ENCODE assay signal across 16 cellular contexts in the genomic region with DNA sequence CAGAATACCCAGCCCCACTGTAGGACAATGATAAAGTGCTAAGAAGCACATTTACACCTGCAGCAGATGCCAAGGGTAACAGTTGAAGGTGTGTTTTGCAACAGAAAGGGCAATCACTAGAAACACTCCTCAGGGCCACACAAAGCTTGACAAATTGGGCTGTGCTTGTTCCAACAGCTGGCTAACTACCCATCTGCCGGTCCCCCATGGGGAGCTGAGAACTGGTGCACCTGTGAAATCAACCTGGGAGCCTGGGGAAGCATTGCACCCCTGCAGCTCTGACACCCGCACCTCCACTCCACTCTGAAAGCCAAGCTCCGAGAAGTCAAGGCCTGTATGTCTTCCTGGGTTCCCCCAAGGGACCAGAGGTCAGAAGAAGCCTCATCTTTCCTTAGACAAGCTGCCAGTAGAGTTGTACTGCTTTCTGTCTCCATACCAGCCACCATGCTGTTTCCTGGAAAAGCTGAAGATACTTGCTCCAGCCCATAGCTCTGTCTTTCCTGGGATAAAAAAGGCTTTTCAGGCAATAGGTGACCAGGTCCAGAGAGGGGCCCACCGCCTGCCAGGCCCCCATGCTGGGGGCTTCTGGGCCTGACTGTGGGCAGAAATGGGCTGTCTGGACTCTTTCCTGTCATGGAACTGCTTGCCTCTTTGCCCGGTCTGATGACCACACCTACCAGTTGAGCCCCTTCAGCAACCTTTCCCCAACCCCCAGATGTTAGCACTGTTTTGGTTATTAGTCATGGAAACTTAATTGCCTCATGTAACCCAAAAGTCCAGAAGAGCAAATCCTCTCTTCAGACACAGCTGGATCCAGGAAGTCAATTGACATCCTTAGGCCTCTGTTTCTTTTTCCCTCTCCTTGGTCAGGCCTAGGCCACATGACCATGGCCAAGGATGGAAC.
DNase-seq lines count a peak whose midpoint lies in the region; ATAC-seq and TF ChIP-seq lines count a peak whose summit lies in the region.
"Had no signal": no experiment of that assay in that cellular context is flagged by ENCODE, and none has a peak within 500 bp of the region (broad histone marks: within the 10 kb centered on the region; RNA-seq: fewer than 3 reads in every experiment).

No MANE protein-coding gene starts in this region.

- H3K27ac ChIP-seq in fibroblast of lung (ENCODE audit: insufficient read depth, low read length): no peak overlapping the region
- H3K27ac ChIP-seq in H9 (ENCODE audit: insufficient read length, low read depth, low read length): no peak overlapping the region
- H3K27ac ChIP-seq: gastrocnemius medialis, PC-9 had no signal

- H3K36me3 Mint-ChIP-seq in H9 (ENCODE audit: insufficient read depth in 1 of 3, low read depth in 3 of 3): no peaks in the 10 kb centered on the region
- H3K36me3 Mint-ChIP-seq: activated naive CD8-positive, alpha-beta T cell treated with anti-CD3 and anti-CD28 coated beads, Interleukin-2, amount 10 ng/mL, durations not matched to agents 7 days and 5 days had no signal

- H3K18ac ChIP-seq in H9 (ENCODE audit: insufficient read length, low read depth, low read length): no peak overlapping the region

- H4K8ac ChIP-seq in H9 (replicated peaks; ENCODE audit: insufficient read length, low read depth, low read length): no peak overlapping the region

- no peak overlapping the region for H3K4ac ChIP-seq in H9 (ENCODE audit: low read depth, low read length)

- no peak overlapping the region for H3K4me3 Mint-ChIP-seq in H9
- H3K4me3 Mint-ChIP-seq: activated CD4-positive, alpha-beta memory T cell treated with anti-CD3 and anti-CD28 coated beads, Interleukin-2, amount 10 ng/mL, durations not matched to agents 7 days and 5 days; activated naive CD8-positive, alpha-beta T cell treated with anti-CD3 and anti-CD28 coated beads, Interleukin-2, amount 10 ng/mL, durations not matched to agents 7 days and 5 days; neural crest cell had no signal

- no peak overlapping the region for H2BK12ac ChIP-seq in H9 (ENCODE audit: insufficient read length, low read depth, low read length)

- H3K79me2 ChIP-seq in fibroblast of lung (ENCODE audit: control insufficient read depth, insufficient read depth, low read length): no peaks in the 10 kb centered on the region
- no peaks in the 10 kb centered on the region for H3K79me2 ChIP-seq in H9 (ENCODE audit: insufficient read depth, low read length)

- no peak overlapping the region for H3K4me3 ChIP-seq in fibroblast of lung (replicated peaks in 1 of 4; ENCODE audit: control extremely low read depth in 1 of 4, insufficient read depth in 1 of 4, low read depth in 3 of 4, low read length in 4 of 4)
- H3K4me3 ChIP-seq: gastrocnemius medialis, PC-9 had no signal

- no peak overlapping the region for H2AFZ ChIP-seq in fibroblast of lung (ENCODE audit: low read length)
- H2AFZ ChIP-seq in H9 (ENCODE audit: low read length): no peak overlapping the region
- H2AFZ ChIP-seq: PC-9 had no signal

- H3K23ac ChIP-seq in H9 (ENCODE audit: insufficient read length, low read depth, low read length): no peak overlapping the region

- no peaks in the 10 kb centered on the region for H3K79me1 ChIP-seq in H9 (ENCODE audit: insufficient read depth, low read depth, low read length, poor library complexity, severe bottlenecking)

- H3K27me3 ChIP-seq in fibroblast of lung (ENCODE audit: control insufficient read depth, insufficient read depth, low read length) (no peaks in the 10 kb centered on the region), H9 (ENCODE audit: insufficient read depth, low read length) (no peaks in the 10 kb centered on the region)
- H3K27me3 ChIP-seq: gastrocnemius medialis had no signal

- H3K4me1 ChIP-seq in fibroblast of lung (ENCODE audit: control insufficient read depth, extremely low read depth, insufficient read depth, low read length): no peaks in the 10 kb centered on the region
- no peaks in the 10 kb centered on the region; the same call in 1 of the 2 replicates for H3K4me1 ChIP-seq in H9 (ENCODE audit: insufficient read depth, low read length)
- H3K4me1 ChIP-seq: gastrocnemius medialis had no signal

- no peak overlapping the region for H3K4me2 ChIP-seq in fibroblast of lung (ENCODE audit: extremely low read depth, insufficient read depth, low read length)
- H3K4me2 ChIP-seq in H9 (ENCODE audit: insufficient read depth, insufficient read length, low read length): no peak overlapping the region
- H3K4me2 ChIP-seq: PC-9 had no signal

- H2AK5ac ChIP-seq in H9 (ENCODE audit: insufficient read length, low read length): no peak overlapping the region

- no peak overlapping the region for H4K91ac ChIP-seq in H9 (ENCODE audit: insufficient read length, low read depth, low read length)

- H3K36me3 ChIP-seq in fibroblast of lung (ENCODE audit: control insufficient read depth, insufficient read depth, low read length): no peaks in the 10 kb centered on the region
- H3K36me3 ChIP-seq: gastrocnemius medialis had no signal

- H3K9ac ChIP-seq in fibroblast of lung (ENCODE audit: insufficient read depth, low read length): no peak overlapping the region
- H3K9ac ChIP-seq in H9 (ENCODE audit: extremely low read depth, insufficient read length, low read length): no peak overlapping the region

- peaks cover 2% of the 10 kb centered on the region for H3K23me2 ChIP-seq in H9 (ENCODE audit: insufficient read length, low read depth, low read length, poor library complexity, severe bottlenecking)

- no peak overlapping the region for H3K56ac ChIP-seq in H9 (ENCODE audit: insufficient read length, low read depth, low read length)

- H3K14ac ChIP-seq in H9 (ENCODE audit: insufficient read depth, low read length): no peak overlapping the region

- H3K9me3 Mint-ChIP-seq in H9: no peaks in the 10 kb centered on the region
- H3K9me3 Mint-ChIP-seq: activated CD4-positive, alpha-beta memory T cell treated with anti-CD3 and anti-CD28 coated beads, Interleukin-2, amount 10 ng/mL, durations not matched to agents 7 days and 5 days; activated naive CD8-positive, alpha-beta T cell treated with anti-CD3 and anti-CD28 coated beads, Interleukin-2, amount 10 ng/mL, durations not matched to agents 7 days and 5 days; neural crest cell had no signal

- H3K9me3 ChIP-seq in fibroblast of lung (ENCODE audit: control insufficient read depth, insufficient read depth, low read depth, low read length): no peaks in the 10 kb centered on the region
- H3K9me3 ChIP-seq in H9 (ENCODE audit: control insufficient read depth, low read depth, low read length): no peaks in the 10 kb centered on the region
- H3K9me3 ChIP-seq: gastrocnemius medialis had no signal

- no peak overlapping the region for H3T11ph ChIP-seq in H9 (ENCODE audit: low read length)

- no peak overlapping the region for H2BK15ac ChIP-seq in H9 (ENCODE audit: low read depth, low read length)

- no CpG with 5 or more reads among the region's 5 CpGs for whole genome bisulfite sequencing in H9 (ENCODE audit: extremely low coverage, insufficient read length, low lambda C conversion rate)

- H4K20me1 ChIP-seq in fibroblast of lung (ENCODE audit: control insufficient read depth, extremely low read depth, insufficient read depth, low read length) (no peaks in the 10 kb centered on the region), H9 (ENCODE audit: control insufficient read depth, insufficient read depth, insufficient read length) (no peaks in the 10 kb centered on the region)

- H4K5ac ChIP-seq in H9 (ENCODE audit: insufficient read length, low read depth, low read length): no peak overlapping the region

- peaks cover 13 to 32% of the 10 kb centered on the region in 2 experiments for H3K4me1 Mint-ChIP-seq in H9

- no peaks in the 10 kb centered on the region for H3K27me3 Mint-ChIP-seq in H9 (ENCODE audit: low read depth)

- no peak overlapping the region for H2BK5ac ChIP-seq in H9 (ENCODE audit: insufficient read length, low read length)

- DNase-seq in EH (ENCODE audit: low read depth): peak; percentile 22
- DNase-seq in GM20000 (ENCODE audit: low spot score): peak; percentile 16
- peak; percentile 50 for DNase-seq in fibroblast of lung (ENCODE audit: low read depth in 2 of 2)
- DNase-seq in activated T-cell treated with anti-CD3 and anti-CD28 coated beads, Interleukin-2, amount 50 U/mL, for 48 hours: no peak
- DNase-seq in activated CD8-positive, alpha-beta memory T cell treated with anti-CD3 and anti-CD28 coated beads for 24 hours: no peak
- no peak for DNase-seq in H9
- DNase-seq: activated CD4-positive, alpha-beta memory T cell treated with anti-CD3 and anti-CD28 coated beads, Interleukin-2, amount 10 ng/mL, durations not matched to agents 7 days and 5 days; activated naive CD8-positive, alpha-beta T cell treated with anti-CD3 and anti-CD28 coated beads, Interleukin-2, amount 10 ng/mL, durations not matched to agents 7 days and 5 days; dermis blood vessel endothelial cell; gastrocnemius medialis; left cardiac atrium; NCI-H2029; PC-9 had no signal

- TF ChIP-seq CTCF in GM20000 (IDR thresholded peaks at IDR 0.05; ENCODE audit: extremely low read depth, missing control alignments) (no peak), fibroblast of lung (conservative IDR thresholded peaks at IDR 0.05 in 1 of 2, IDR thresholded peaks at IDR 0.05 in 1 of 2; ENCODE audit: low read depth in 1 of 2, low read length in 2 of 2) (no peak), H9 (conservative IDR thresholded peaks at IDR 0.05) (no peak)

- no peak overlapping the region for H2BK20ac ChIP-seq in H9 (ENCODE audit: low read depth, low read length, poor library complexity, severe bottlenecking)

- ATAC-seq in HG03520 (IDR thresholded peaks at IDR 0.05; ENCODE audit: unreplicated experiment) (peak; percentile 50), HG03039 (IDR thresholded peaks at IDR 0.05; ENCODE audit: unreplicated experiment) (no peak)
- ATAC-seq: gastrocnemius medialis had no signal

- H2BK120ac ChIP-seq in H9 (ENCODE audit: low read depth, low read length, poor library complexity, severe bottlenecking): no peak overlapping the region

- no peak overlapping the region; a peak in 1 of 7 replicates for H3K27ac Mint-ChIP-seq in H9
- H3K27ac Mint-ChIP-seq: activated CD4-positive, alpha-beta memory T cell treated with anti-CD3 and anti-CD28 coated beads, Interleukin-2, amount 10 ng/mL, durations not matched to agents 7 days and 5 days; activated naive CD8-positive, alpha-beta T cell treated with anti-CD3 and anti-CD28 coated beads, Interleukin-2, amount 10 ng/mL, durations not matched to agents 7 days and 5 days had no signal

Comparison
In these comparisons a context has a peak if more than half of its experiments do, and no peak if none do; other contexts are left out.
1. DNase-seq: peak in EH (single experiment), GM20000 (single experiment) and fibroblast of lung (2 of 2); none in activated T-cell treated with anti-CD3 and anti-CD28 coated beads, Interleukin-2, amount 50 U/mL, for 48 hours (0 of 2), activated CD8-positive, alpha-beta memory T cell treated with anti-CD3 and anti-CD28 coated beads for 24 hours (single experiment) and H9 (single experiment).